In the genomic region with DNA sequence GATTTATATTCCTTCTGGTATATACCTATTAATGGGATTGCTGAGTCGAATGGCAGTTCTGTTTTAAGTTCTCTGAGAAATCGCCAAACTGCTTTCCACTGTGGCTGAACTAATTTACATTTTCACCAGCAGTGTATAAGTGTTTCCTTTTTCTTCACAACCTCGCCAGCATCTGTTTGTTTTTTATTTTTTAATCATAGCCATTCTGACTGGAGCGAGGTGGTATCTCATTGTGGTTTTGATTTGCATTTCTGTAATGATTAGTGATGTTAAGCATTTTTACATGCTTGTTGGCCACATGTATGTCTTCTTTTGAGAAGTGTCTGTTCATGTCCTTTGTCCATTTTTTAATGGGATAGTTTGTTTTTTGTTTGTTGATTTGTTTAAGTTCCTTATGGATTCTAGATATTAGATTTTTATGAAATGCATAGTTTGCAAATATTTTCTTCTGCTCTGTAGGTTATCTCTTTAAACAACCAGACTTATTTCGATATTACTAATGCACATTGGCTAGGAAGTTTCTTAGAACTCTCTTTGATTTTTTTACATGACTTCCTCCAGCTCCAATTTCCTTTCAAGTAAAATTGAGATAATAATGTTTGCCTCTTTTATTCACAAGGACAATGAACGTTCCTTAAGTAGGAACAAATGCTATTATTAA, we compare ENCODE assay signal across 13 cellular contexts. TPM values are rescaled to one million over a fixed set of nuclear protein-coding genes. Genes with fewer than 3 reads are reported as not detected.
A peak's percentile ranks its signal among the peaks of the same experiment; 100 is the strongest.
DNase-seq lines count a peak whose midpoint lies in the region; ATAC-seq and TF ChIP-seq lines count a peak whose summit lies in the region.
"Had no signal": no experiment of that assay in that cellular context is flagged by ENCODE, and none has a peak within 500 bp of the region (broad histone marks: within the 10 kb centered on the region; RNA-seq: fewer than 3 reads in every experiment).

No MANE protein-coding gene starts in this region.

- H3K79me2 ChIP-seq in OCI-LY7 (ENCODE audit: insufficient read depth, low read depth, low read length), result no peaks in the 10 kb centered on the region

- CTCF ChIA-PET in OCI-LY7 (lab: Charles Lee; ENCODE audit: unreplicated experiment), result no interaction called here

- intact Hi-C loops in OCI-LY7 (cut with micrococcal nuclease; ENCODE audit: unreplicated experiment), result no loop called here

- H3K4me2 ChIP-seq in OCI-LY7 (ENCODE audit: low read length), result peak overlapping the region; percentile 10; the same call in 1 of the 2 replicates

- TF ChIP-seq CTCF in OCI-LY7 (conservative IDR thresholded peaks at IDR 0.05; ENCODE audit: low read length), result no peak

- ATAC-seq in GM18907 (IDR thresholded peaks at IDR 0.05; ENCODE audit: unreplicated experiment), result peak; percentile 91
- ATAC-seq in GM21447 (IDR thresholded peaks at IDR 0.05; ENCODE audit: unreplicated experiment), result peak; percentile 86
- peak; percentile 49 for ATAC-seq in HG03060 (IDR thresholded peaks at IDR 0.05; ENCODE audit: low read depth, unreplicated experiment)

- H3K27ac ChIP-seq in OCI-LY7 (ENCODE audit: low read depth, low read length, poor library complexity, severe bottlenecking), result no peak overlapping the region
- H3K27ac ChIP-seq in caudate nucleus (ENCODE audit: low read depth, low read length), result no peak overlapping the region
- H3K27ac ChIP-seq: HL-60, thoracic aorta had no signal

- no peaks in the 10 kb centered on the region for H3K9me3 ChIP-seq in OCI-LY7 (ENCODE audit: low read length)
- H3K9me3 ChIP-seq: thoracic aorta had no signal

- H3K4me3 ChIP-seq in OCI-LY7 (ENCODE audit: low read depth, low read length, poor library complexity, severe bottlenecking), result no peak overlapping the region
- H3K4me3 ChIP-seq: thoracic aorta had no signal

- no peaks in the 10 kb centered on the region for H3K36me3 ChIP-seq in OCI-LY7 (ENCODE audit: insufficient read depth, low read length)
- H3K36me3 ChIP-seq: thoracic aorta had no signal

- no peaks in the 10 kb centered on the region for H4K20me1 ChIP-seq in OCI-LY7 (ENCODE audit: insufficient read depth, low read length)

- no peaks in the 10 kb centered on the region for H3K9me2 ChIP-seq in OCI-LY7 (ENCODE audit: insufficient read depth, low read length)

- POLR2A ChIA-PET in OCI-LY7 (lab: Charles Lee), result interaction anchor here (1.0 kb wide), 1 partner anchor 31 kb away, joined by 3 read pairs; a partner anchor contains a TSS

- H3K4me1 ChIP-seq in OCI-LY7 (ENCODE audit: insufficient read depth, low read length, poor library complexity, severe bottlenecking), result peaks cover 7% of the 10 kb centered on the region

- no TSS peak for BruUV-seq in OCI-LY7 (replicated peaks; lab: Mats Ljungman, UMichigan)

- no peak for DNase-seq in OCI-LY7 (ENCODE audit: low spot score)
- no peak for DNase-seq in caudate nucleus (lab: John Stamatoyannopoulos, UW)
- DNase-seq in A172 (ENCODE audit: low spot score), result no peak
- no peak for DNase-seq in NCI-H748 (lab: John Stamatoyannopoulos, UW; ENCODE audit: unreplicated experiment)
- DNase-seq: NCI-H2171 had no signal

- H2AFZ ChIP-seq in OCI-LY7 (ENCODE audit: low read length), result peak overlapping the region; percentile 45; the same call in 1 of the 2 replicates

RNA-seq across cellular contexts. Expression of a gene that starts 12.2 kb away (rescaled TPM):
- not detected in 2 replicates for total RNA-seq in OCI-LY7 (2014; rRNA removed; shearing (Covaris generic))
- total RNA-seq in OCI-LY7 (2022), result not detected in 2 replicates
- 0.31 and 0.71 TPM in 2 replicates for total RNA-seq in A172 (2014; rRNA removed; shearing (Covaris generic))
- total RNA-seq: activated CD8-positive, alpha-beta memory T cell treated with anti-CD3 and anti-CD28 coated beads for 36 hours; lung microvascular endothelial cell had no signal

RNA-seq across cellular contexts. Expression of a gene that starts 31.6 kb away (rescaled TPM):
- total RNA-seq in OCI-LY7 (2014; rRNA removed; shearing (Covaris generic)), result 22.7 and 25.5 TPM in 2 replicates
- total RNA-seq in OCI-LY7 (2022), result 28.9 and 31.4 TPM in 2 replicates
- 0.19 TPM in 1 of 2 replicates, not detected in the other for total RNA-seq in A172 (2014; rRNA removed; shearing (Covaris generic))
- total RNA-seq: lung microvascular endothelial cell, MCF 10A had no signal

Comparison
In these comparisons a context has a peak if more than half of its experiments do, and no peak if none do; other contexts are left out.
1. RNA of a gene that starts 31.6 kb away (total RNA-seq): 22.7 to 31.4 TPM in OCI-LY7; 0.19 TPM in A172; every median in the first group is over 10 times any median in the second.
2. Peak in every context shown above with its lines, with median percentiles within 50 percentile points of each other: ATAC-seq.